22 cellular contexts compared by ENCODE assay signal in the genomic region with DNA sequence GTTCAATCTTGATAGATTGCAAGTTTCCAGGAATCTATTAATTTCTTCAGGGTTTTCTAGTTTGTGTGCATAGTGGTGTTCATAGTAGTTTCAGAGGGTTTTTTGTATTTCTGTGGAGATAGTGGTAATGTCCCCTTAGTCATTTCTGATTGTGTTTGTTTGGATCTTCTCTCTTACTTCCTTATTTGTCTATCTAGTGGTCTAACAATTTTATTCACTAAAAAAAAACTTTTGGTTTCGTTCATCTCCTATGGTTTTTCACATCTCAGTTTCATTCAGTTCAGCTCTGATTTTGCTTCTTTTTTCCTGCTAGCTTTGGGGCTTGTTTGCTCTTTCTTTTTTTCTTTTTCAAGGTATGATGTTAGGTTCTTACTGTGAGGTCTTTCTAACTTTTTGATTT.
DNase-seq lines count a peak whose midpoint lies in the region; ATAC-seq and TF ChIP-seq lines count a peak whose summit lies in the region.
"Had no signal": no experiment of that assay in that cellular context is flagged by ENCODE, and none has a peak within 500 bp of the region (broad histone marks: within the 10 kb centered on the region; RNA-seq: fewer than 3 reads in every experiment).

No MANE protein-coding gene starts in this region.

- peaks cover 0 to 24% of the 10 kb centered on the region in 2 donors for H3K9me3 ChIP-seq in right atrium auricular region
- H3K9me3 ChIP-seq: thyroid gland had no signal

- no peaks in the 10 kb centered on the region for H3K27me3 ChIP-seq in right atrium auricular region
- H3K27me3 ChIP-seq: neural progenitor cell, thyroid gland had no signal

- TF ChIP-seq CTCF in foreskin fibroblast (IDR thresholded peaks at IDR 0.05; ENCODE audit: low read depth, low read length) (no peak), right atrium auricular region (IDR thresholded peaks at IDR 0.05) (no peak)

- H3K36me3 ChIP-seq in right atrium auricular region = no peaks in the 10 kb centered on the region
- H3K36me3 ChIP-seq: heart left ventricle, neural progenitor cell, thyroid gland had no signal

- DNase-seq in foreskin fibroblast = no peak
- no peak for DNase-seq in right atrium auricular region (ENCODE audit: low spot score)
- no peak for DNase-seq in GOT3 (lab: John Stamatoyannopoulos, UW)
- DNase-seq: activated gamma-delta T cell; CD8-positive, alpha-beta memory T cell; GM23248; heart left ventricle; mesenchymal stem cell; NCI-H187 treated with DMSO at 0.1 percent for 48 hours; NCI-H524 treated with DMSO at 0.1 percent for 48 hours; PC-3; right cardiac atrium; stimulated activated CD4-positive, alpha-beta T cell treated with anti-CD3 and anti-CD28 coated beads, Interleukin-1b, Interleukin-23, amount 100 ng/mL, for 48 hours; thyroid gland had no signal

- no peak overlapping the region for H3K27ac ChIP-seq in right atrium auricular region
- H3K27ac ChIP-seq: GM23248, heart left ventricle, neural progenitor cell, thyroid gland had no signal

- H3K4me3 ChIP-seq in foreskin fibroblast (ENCODE audit: low read depth in 1 of 2, low read length in 2 of 2) (no peak overlapping the region), right atrium auricular region (no peak overlapping the region)
- H3K4me3 ChIP-seq: GM23248, heart left ventricle, neural progenitor cell, thyroid gland had no signal

- ATAC-seq in GM18508 (IDR thresholded peaks at IDR 0.05; ENCODE audit: insufficient read depth, unreplicated experiment) (peak; percentile 77), GM19463 (IDR thresholded peaks at IDR 0.05; ENCODE audit: unreplicated experiment) (peak; percentile 73), HG02759 (IDR thresholded peaks at IDR 0.05; ENCODE audit: unreplicated experiment) (peak; percentile 66), HG03432 (IDR thresholded peaks at IDR 0.05; ENCODE audit: unreplicated experiment) (peak; percentile 81), HG03521 (IDR thresholded peaks at IDR 0.05; ENCODE audit: unreplicated experiment) (no peak)
- ATAC-seq: esophagus mucosa, heart left ventricle, HepG2, PC-3, right cardiac atrium had no signal

- no peaks in the 10 kb centered on the region for H3K4me1 ChIP-seq in right atrium auricular region
- H3K4me1 ChIP-seq: heart left ventricle, neural progenitor cell had no signal
